ENCODE assay signal across 13 cellular contexts in genomic region chr9:109935406-109936087, GRCh38.
DNase-seq lines count a peak whose midpoint lies in the region; ATAC-seq, FAIRE-seq and TF ChIP-seq lines count a peak whose summit lies in the region.
"Had no signal": no experiment of that assay in that cellular context is flagged by ENCODE, and none has a peak within 500 bp of the region (broad histone marks: within the 10 kb centered on the region; RNA-seq: fewer than 3 reads in every experiment).

No MANE protein-coding gene starts in this region.

- H3K27ac ChIP-seq in IMR-90 (ENCODE audit: insufficient read depth, low read length) (no peak overlapping the region), mesodermal cell (ENCODE audit: low read depth, low read length, severe bottlenecking) (peak overlapping the region; percentile 13), ascending aorta (no peak overlapping the region)
- H3K27ac ChIP-seq: RWPE1 had no signal

- no peaks in the 10 kb centered on the region for H3K9me3 ChIP-seq in IMR-90 (ENCODE audit: control insufficient read depth, insufficient read depth, low read length)
- H3K9me3 ChIP-seq in mesodermal cell (ENCODE audit: control insufficient read depth, low read length), result no peaks in the 10 kb centered on the region
- H3K9me3 ChIP-seq in ascending aorta, result no peaks in the 10 kb centered on the region

- no peak overlapping the region for H2AK5ac ChIP-seq in IMR-90 (ENCODE audit: low read depth, low read length)

- H4K20me1 ChIP-seq in IMR-90 (ENCODE audit: insufficient read depth, low read length), result no peaks in the 10 kb centered on the region

- no TSS peak for BruUV-seq in IMR-90 (replicated peaks; lab: Mats Ljungman, UMichigan)

- DNase-seq in GM19239 (ENCODE audit: insufficient read length, low spot score), result no peak
- no peak for DNase-seq in IMR-90
- no peak for DNase-seq in left cardiac atrium
- DNase-seq in ascending aorta (ENCODE audit: low spot score in 2 of 2), result no peak
- DNase-seq in DMS153 treated with DMSO at 0.1 percent for 48 hours (lab: John Stamatoyannopoulos, UW; ENCODE audit: unreplicated experiment), result no peak
- DNase-seq: activated CD8-positive, alpha-beta memory T cell treated with anti-CD3 and anti-CD28 coated beads for 24 hours; hippocampal formation; NCI-H446 treated with DMSO at 0.1 percent for 48 hours had no signal

- H3K14ac ChIP-seq in IMR-90 (replicated peaks; ENCODE audit: low read depth, low read length), result no peak overlapping the region; the same call in 1 of the 2 replicates

- no peak overlapping the region for H2BK15ac ChIP-seq in IMR-90 (ENCODE audit: low read depth, low read length)

- peak overlapping the region; percentile 0; the same call in 1 of the 2 replicates for H4K91ac ChIP-seq in IMR-90 (ENCODE audit: insufficient read depth, low read depth, low read length)

- H3K4me1 ChIP-seq in IMR-90 (ENCODE audit: control insufficient read depth, insufficient read depth, low read length), result peaks cover 5% of the 10 kb centered on the region
- H3K4me1 ChIP-seq in mesodermal cell (ENCODE audit: control insufficient read depth, insufficient read depth, low read length, poor library complexity, severe bottlenecking), result peaks cover 17% of the 10 kb centered on the region
- H3K4me1 ChIP-seq in ascending aorta, result no peaks in the 10 kb centered on the region

- FAIRE-seq in GM19239 (lab: Jason Lieb, UNC), result peak; percentile 82

- H3K18ac ChIP-seq in IMR-90 (ENCODE audit: low read depth, low read length), result no peak overlapping the region

- peaks cover 8 to 27% of the 10 kb centered on the region in 2 experiments; a peak in 3 of 4 replicates for H3K79me1 ChIP-seq in IMR-90 (ENCODE audit: low read depth in 1 of 2, low read length in 2 of 2)

- H3K27me3 ChIP-seq in IMR-90 (ENCODE audit: control insufficient read depth, insufficient read depth, low read length) (no peaks in the 10 kb centered on the region), ascending aorta (no peaks in the 10 kb centered on the region)

- TF ChIP-seq CTCF in IMR-90 (conservative IDR thresholded peaks at IDR 0.05; ENCODE audit: low read depth, low read length) (no peak), ascending aorta (IDR thresholded peaks at IDR 0.05) (no peak)

- TF ChIP-seq RAD21 in IMR-90 (IDR thresholded peaks at IDR 0.05; ENCODE audit: low read length), result no peak

- intact Hi-C loops in IMR-90 (cut with micrococcal nuclease) (no loop called here), left cardiac atrium (cut with DNase I) (no loop called here), ascending aorta (cut with DNase I) (no loop called here)

- dilution Hi-C loops in IMR-90 (cut with HindIII; ENCODE audit: low sequenced_read_pairs, unreplicated experiment), result no loop called here

- H4K5ac ChIP-seq in IMR-90 (ENCODE audit: low read depth, low read length), result no peak overlapping the region

- WGBS in IMR-90 (ENCODE audit: extremely low coverage in 2 of 2, insufficient read length in 1 of 2), 2 experiments, result no CpG with 5 or more reads among the region's 1 CpG
- WGBS in mesodermal cell (ENCODE audit: insufficient coverage in 2 of 2), 2 experiments, result 100% methylated on average over 1 of the region's 1 CpG; no CpG with 5 or more reads in 1 of the 2 experiments

- H3K4me3 ChIP-seq in IMR-90 (ENCODE audit: insufficient read depth, low read depth, low read length) (no peak overlapping the region), mesodermal cell (ENCODE audit: extremely low read depth, insufficient read depth, low read length, poor library complexity, severe bottlenecking) (no peak overlapping the region), ascending aorta (no peak overlapping the region)
- H3K4me3 ChIP-seq: lung had no signal

- H3K4ac ChIP-seq in IMR-90 (ENCODE audit: low read depth, low read length), result no peak overlapping the region

- peaks cover 5% of the 10 kb centered on the region; the same call in 1 of the 2 replicates for H3K36me3 ChIP-seq in IMR-90 (ENCODE audit: control insufficient read depth, insufficient read depth, low read length)
- peaks cover 7% of the 10 kb centered on the region for H3K36me3 ChIP-seq in mesodermal cell (ENCODE audit: control insufficient read depth, insufficient read depth, low read length)
- H3K36me3 ChIP-seq in ascending aorta, result peaks cover 4 to 6% of the 10 kb centered on the region in 2 donors

- no peak overlapping the region for H3K56ac ChIP-seq in IMR-90 (ENCODE audit: extremely low read depth, insufficient read depth, low read length)

- H3K4me2 ChIP-seq in IMR-90 (ENCODE audit: low read depth, low read length), result no peak overlapping the region

- 0 out of 2 replicates have a peak overlapping the region, but pooled peaks have one; percentile 16 for H3K23ac ChIP-seq in IMR-90 (ENCODE audit: low read depth, low read length)

- H3K9me1 ChIP-seq in IMR-90 (ENCODE audit: insufficient read depth, low read length), result peaks cover 19% of the 10 kb centered on the region; the same call in 1 of the 2 replicates

- H2AK9ac ChIP-seq in IMR-90 (replicated peaks; ENCODE audit: low read depth, low read length, poor library complexity), result no peak overlapping the region

- H2BK5ac ChIP-seq in IMR-90 (ENCODE audit: low read depth, low read length, poor library complexity, severe bottlenecking), result no peak overlapping the region

- TF ChIP-seq POLR2A in IMR-90 (IDR thresholded peaks at IDR 0.05; ENCODE audit: low read depth, low read length), result no peak

- ATAC-seq in GM21825 (IDR thresholded peaks at IDR 0.05; ENCODE audit: unreplicated experiment), result peak; percentile 48
- ATAC-seq in IMR-90 (ENCODE audit: low read depth), result no peak
- ATAC-seq in GM18498 (IDR thresholded peaks at IDR 0.05; ENCODE audit: unreplicated experiment), result no peak
- ATAC-seq in left cardiac atrium, result no peak

- H4K8ac ChIP-seq in IMR-90 (ENCODE audit: low read depth in 2 of 2, low read length in 2 of 2), result no peak overlapping the region

- no peak overlapping the region for H2AFZ ChIP-seq in IMR-90 (replicated peaks; ENCODE audit: low read length, poor library complexity)

- no peak overlapping the region for H3K9ac ChIP-seq in IMR-90 (ENCODE audit: low read depth, low read length)

- POLR2A ChIA-PET in IMR-90 (lab: Charles Lee; ENCODE audit: unreplicated experiment), result no interaction called here

- H2BK120ac ChIP-seq in IMR-90 (ENCODE audit: low read depth, low read length), result no peak overlapping the region

- in situ Hi-C loops in IMR-90 (cut with MboI; ENCODE audit: low sequenced_read_pairs), result no loop called here

- H2BK20ac ChIP-seq in IMR-90 (ENCODE audit: low read depth, low read length), result no peak overlapping the region

- CTCF ChIA-PET in IMR-90 (lab: Yijun Ruan, JAX), result no interaction called here

TF ChIP-seq in IMR-90, 13 proteins besides CTCF, POLR2A, EP300 and RAD21:
- TF ChIP-seq MAFK (IDR thresholded peaks at IDR 0.05; ENCODE audit: low read depth, low read length), result no peak
- no peak for TF ChIP-seq MXI1 (IDR thresholded peaks at IDR 0.05; ENCODE audit: borderline replicate concordance, low read depth, low read length)
- TF ChIP-seq BHLHE40 (IDR thresholded peaks at IDR 0.05; ENCODE audit: low read depth, low read length), result no peak
- no peak for TF ChIP-seq ELK1 (IDR thresholded peaks at IDR 0.05; ENCODE audit: borderline replicate concordance, low read depth, low read length)
- no peak for TF ChIP-seq NFE2L2 (IDR thresholded peaks at IDR 0.05; ENCODE audit: low read depth, low read length)
- no peak for TF ChIP-seq RCOR1 (IDR thresholded peaks at IDR 0.05; ENCODE audit: insufficient replicate concordance, low read length)
- no peak for TF ChIP-seq FOS (IDR thresholded peaks at IDR 0.05; ENCODE audit: low read depth, low read length)
- no peak for TF ChIP-seq RFX5 (IDR thresholded peaks at IDR 0.05; ENCODE audit: low read depth, low read length)
- no peak for TF ChIP-seq CEBPB (IDR thresholded peaks at IDR 0.05; ENCODE audit: low read depth, low read length)
- TF ChIP-seq USF2 (IDR thresholded peaks at IDR 0.05; ENCODE audit: low read depth, low read length), result no peak
- TF ChIP-seq CHD1 (IDR thresholded peaks at IDR 0.05; ENCODE audit: low read depth, low read length), result no peak
- no peak for TF ChIP-seq MAZ (IDR thresholded peaks at IDR 0.05; ENCODE audit: borderline replicate concordance, low read depth, low read length)
- no peak for TF ChIP-seq SMC3 (IDR thresholded peaks at IDR 0.05; ENCODE audit: low read depth, low read length)
